Comparison of ENCODE assay signal across 8 cellular contexts in genomic region chr15:61621146-61621545, GRCh38.
DNase-seq lines count a peak whose midpoint lies in the region; ATAC-seq and TF ChIP-seq lines count a peak whose summit lies in the region.

No MANE protein-coding gene starts in this region.

- TF ChIP-seq EP300 in Ishikawa (IDR thresholded peaks at IDR 0.05; ENCODE audit: borderline replicate concordance): no peak

- H3K27ac Mint-ChIP-seq in T-helper 2 cell treated with Interferon-gamma antibody and Interleukin-4, amounts not matched to agents 5 μg/mL and 100 μg/mL, for 36 hours: no peak overlapping the region

- WGBS in right cardiac atrium: 1% methylated on average over 2 of the region's 2 CpGs

- intact Hi-C loops in right cardiac atrium (cut with DNase I) (no loop called here), upper lobe of right lung (cut with DNase I) (no loop called here)

- ATAC-seq in right cardiac atrium: no peak
- ATAC-seq in upper lobe of right lung: peak; percentile 42
- ATAC-seq in HG02571 (IDR thresholded peaks at IDR 0.05; ENCODE audit: unreplicated experiment): no peak
- no peak for ATAC-seq in GM21526 (IDR thresholded peaks at IDR 0.05; ENCODE audit: low FRiP score, unreplicated experiment)

- no peaks in the 10 kb centered on the region for H3K9me3 ChIP-seq in right cardiac atrium (ENCODE audit: control insufficient read depth, low read length)
- H3K9me3 ChIP-seq in upper lobe of right lung: no peaks in the 10 kb centered on the region

- no peak overlapping the region for H3K27ac ChIP-seq in right cardiac atrium (ENCODE audit: low read length)
- H3K27ac ChIP-seq in upper lobe of right lung: no peak overlapping the region

- H3K4me3 ChIP-seq in right cardiac atrium (ENCODE audit: low read length) (no peak overlapping the region), upper lobe of right lung (no peak overlapping the region)

- H3K36me3 ChIP-seq in upper lobe of right lung: no peaks in the 10 kb centered on the region

- H3K4me3 Mint-ChIP-seq in T-helper 2 cell treated with Interferon-gamma antibody and Interleukin-4, amounts not matched to agents 5 μg/mL and 100 μg/mL, for 36 hours: no peak overlapping the region

- TF ChIP-seq RAD21 in Ishikawa (IDR thresholded peaks at IDR 0.05; ENCODE audit: low read depth): peak; percentile 47

- no peaks in the 10 kb centered on the region for H3K36me3 Mint-ChIP-seq in T-helper 2 cell treated with Interferon-gamma antibody and Interleukin-4, amounts not matched to agents 5 μg/mL and 100 μg/mL, for 36 hours (ENCODE audit: low read depth)

- DNase-seq in DMS153 treated with DMSO at 0.1 percent for 48 hours (lab: John Stamatoyannopoulos, UW; ENCODE audit: unreplicated experiment) (peak; percentile 26), SK-N-DZ (ENCODE audit: low spot score) (peak; percentile 83), right cardiac atrium (peak; percentile 16 to 56 (median 54)), upper lobe of right lung (no peak)
- no peak for DNase-seq in T-helper 2 cell treated with Interferon-gamma antibody and Interleukin-4, amounts not matched to agents 5 μg/mL and 100 μg/mL, for 36 hours (ENCODE audit: low spot score)

- peaks cover 4% of the 10 kb centered on the region for H3K9me3 Mint-ChIP-seq in T-helper 2 cell treated with Interferon-gamma antibody and Interleukin-4, amounts not matched to agents 5 μg/mL and 100 μg/mL, for 36 hours

- H3K4me1 ChIP-seq in right cardiac atrium (ENCODE audit: control insufficient read depth, insufficient read depth, low read length) (no peaks in the 10 kb centered on the region), upper lobe of right lung (no peaks in the 10 kb centered on the region)

- H3K27me3 ChIP-seq in right cardiac atrium (ENCODE audit: control insufficient read depth, insufficient read depth) (no peaks in the 10 kb centered on the region), upper lobe of right lung (no peaks in the 10 kb centered on the region)

- no peaks in the 10 kb centered on the region for H3K4me1 Mint-ChIP-seq in T-helper 2 cell treated with Interferon-gamma antibody and Interleukin-4, amounts not matched to agents 5 μg/mL and 100 μg/mL, for 36 hours (ENCODE audit: low read depth)

- peak; percentile 39 for TF ChIP-seq CTCF in upper lobe of right lung (IDR thresholded peaks at IDR 0.05)

- H3K27me3 Mint-ChIP-seq in T-helper 2 cell treated with Interferon-gamma antibody and Interleukin-4, amounts not matched to agents 5 μg/mL and 100 μg/mL, for 36 hours (ENCODE audit: low read depth): no peaks in the 10 kb centered on the region

TF ChIP-seq in Ishikawa, 13 proteins besides CTCF, POLR2A, EP300 and RAD21:
- TF ChIP-seq NFIC (IDR thresholded peaks at IDR 0.05): no peak
- TF ChIP-seq TCF12 (IDR thresholded peaks at IDR 0.05; ENCODE audit: low read depth): no peak
- TF ChIP-seq TEAD4 (IDR thresholded peaks at IDR 0.05): no peak
- TF ChIP-seq YY1 (IDR thresholded peaks at IDR 0.05; ENCODE audit: low read depth): no peak
- TF ChIP-seq TAF1 (IDR thresholded peaks at IDR 0.05; ENCODE audit: low read depth): no peak
- TF ChIP-seq REST (IDR thresholded peaks at IDR 0.05; ENCODE audit: low read depth): no peak
- TF ChIP-seq MAX (IDR thresholded peaks at IDR 0.05): no peak
- no peak for TF ChIP-seq USF1 (IDR thresholded peaks at IDR 0.05)
- no peak for TF ChIP-seq FOXM1 (IDR thresholded peaks at IDR 0.05; ENCODE audit: borderline replicate concordance, low read depth)
- no peak for TF ChIP-seq CEBPB (IDR thresholded peaks at IDR 0.05)
- no peak for TF ChIP-seq ZBTB7A (IDR thresholded peaks at IDR 0.05; ENCODE audit: low read depth)

Comparison
In these comparisons a context has a peak if more than half of its experiments do, and no peak if none do; other contexts are left out.
1. DNase-seq: peak in DMS153 treated with DMSO at 0.1 percent for 48 hours (single experiment), SK-N-DZ (single experiment) and right cardiac atrium (3 of 3); none in upper lobe of right lung (single experiment) and T-helper 2 cell treated with Interferon-gamma antibody and Interleukin-4, amounts not matched to agents 5 μg/mL and 100 μg/mL, for 36 hours (single experiment).